In genomic region chr7:87058739-87059524, GRCh38 we compare ENCODE assay signal across 8 cellular contexts. TPM values are rescaled to one million over a fixed set of nuclear protein-coding genes. Genes with fewer than 3 reads are reported as not detected.
DNase-seq lines count a peak whose midpoint lies in the region; ATAC-seq and TF ChIP-seq lines count a peak whose summit lies in the region.

No MANE protein-coding gene starts in this region.

- peak; percentile 63 for ATAC-seq in HCT116
- peak; percentile 59 for ATAC-seq in activated CD8-positive, alpha-beta T cell treated with anti-CD3 and anti-CD28 coated beads, Interleukin-2, amount 10 ng/mL, durations not matched to agents 7 days and 5 days

- no peaks in the 10 kb centered on the region for H3K36me3 Mint-ChIP-seq in activated CD8-positive, alpha-beta T cell treated with anti-CD3 and anti-CD28 coated beads, Interleukin-2, amount 10 ng/mL, durations not matched to agents 7 days and 5 days (ENCODE audit: low read depth)

- H3K4me3 ChIP-seq in HCT116 (replicated peaks in 1 of 2; ENCODE audit: low read depth in 1 of 2, low read length in 2 of 2): peak overlapping the region; percentile 60 to 72
- H3K4me3 ChIP-seq in foreskin fibroblast (ENCODE audit: low read depth in 1 of 2, low read length in 2 of 2): peak overlapping the region; percentile 40 to 58
- H3K4me3 ChIP-seq in neuron (ENCODE audit: low read length): peak overlapping the region; percentile 90

- POLR2A ChIA-PET in HCT116 (lab: Charles Lee): interaction anchor here (1.0 kb wide), 1 partner anchor 89 kb away, joined by 3 read pairs; no protein-coding TSS in a partner anchor
- POLR2A ChIA-PET in activated CD8-positive, alpha-beta T cell treated with anti-CD3 and anti-CD28 coated beads, Interleukin-2, amount 10 ng/mL, durations not matched to agents 7 days and 5 days (lab: Charles Lee): interaction anchor here (0.6 kb wide), 1 partner anchor 70 kb away, joined by 3 read pairs; no protein-coding TSS in a partner anchor

- intact Hi-C loops in HCT116 (cut with micrococcal nuclease): no loop called here

- BruUV-seq in HCT116 (replicated peaks; lab: Mats Ljungman, UMichigan): no TSS peak

- H3K27ac Mint-ChIP-seq in activated CD8-positive, alpha-beta T cell treated with anti-CD3 and anti-CD28 coated beads, Interleukin-2, amount 10 ng/mL, durations not matched to agents 7 days and 5 days: no peak overlapping the region

- H3K4me1 Mint-ChIP-seq in activated CD8-positive, alpha-beta T cell treated with anti-CD3 and anti-CD28 coated beads, Interleukin-2, amount 10 ng/mL, durations not matched to agents 7 days and 5 days (ENCODE audit: low read depth): peaks cover 14% of the 10 kb centered on the region

- no peaks in the 10 kb centered on the region for H4K20me1 ChIP-seq in HCT116 (ENCODE audit: insufficient read depth)

- H3K27me3 ChIP-seq in HCT116 (ENCODE audit: insufficient read depth, low read length) (no peaks in the 10 kb centered on the region), neuron (ENCODE audit: insufficient read depth, low read length) (no peaks in the 10 kb centered on the region)

- H3K4me2 ChIP-seq in HCT116 (ENCODE audit: low read length): peak overlapping the region; percentile 99

- CTCF ChIA-PET in HCT116 (lab: Charles Lee): interaction anchor here (1.1 to 1.2 kb wide), 2 partner anchors 90 to 93 kb away, joined by 3 read pairs; partner anchors contain the start of gene DMTF1
- CTCF ChIA-PET in activated CD8-positive, alpha-beta T cell treated with anti-CD3 and anti-CD28 coated beads, Interleukin-2, amount 10 ng/mL, durations not matched to agents 7 days and 5 days (lab: Charles Lee): interaction anchor here (0.7 to 1.5 kb wide), 4 partner anchors 12 to 109 kb away, joined by 3 to 8 read pairs (median 4); partner anchors contain the start of gene DMTF1

- H3K9me3 ChIP-seq in HCT116 (ENCODE audit: control insufficient read depth in 1 of 2, insufficient read depth in 1 of 2, low read depth in 1 of 2, low read length in 2 of 2) (no peaks in the 10 kb centered on the region), neuron (ENCODE audit: low read length) (no peaks in the 10 kb centered on the region)

- H3K4me1 ChIP-seq in HCT116 (ENCODE audit: control insufficient read depth in 1 of 2, insufficient read depth in 2 of 2, low read length in 2 of 2) (peaks cover 6 to 15% of the 10 kb centered on the region in 2 experiments; a peak in 3 of 4 replicates), neuron (ENCODE audit: insufficient read depth, low read length) (peaks cover 15% of the 10 kb centered on the region)

- no peak for TF ChIP-seq POLR2A in HCT116 (IDR thresholded peaks at IDR 0.05; ENCODE audit: borderline replicate concordance, extremely low read depth, insufficient read depth, insufficient read length)

- peak overlapping the region; percentile 64 for H3K4me3 Mint-ChIP-seq in activated CD8-positive, alpha-beta T cell treated with anti-CD3 and anti-CD28 coated beads, Interleukin-2, amount 10 ng/mL, durations not matched to agents 7 days and 5 days

- peak overlapping the region; percentile 38 for H2AFZ ChIP-seq in HCT116 (ENCODE audit: low read depth, low read length, poor library complexity, severe bottlenecking)
- peak overlapping the region; percentile 96 for H2AFZ ChIP-seq in neuron (ENCODE audit: low read depth, low read length)

- peak; percentile 15 to 60 for DNase-seq in NCI-H524 (lab: John Stamatoyannopoulos, UW)
- DNase-seq in NCI-H524 treated with DMSO at 0.1 percent for 48 hours (lab: John Stamatoyannopoulos, UW): no peak
- no peak for DNase-seq in HCT116 (ENCODE audit: low read depth, low spot score)
- DNase-seq in NCI-H1092 (lab: John Stamatoyannopoulos, UW): peak; percentile 46
- DNase-seq in activated CD8-positive, alpha-beta T cell treated with anti-CD3 and anti-CD28 coated beads, Interleukin-2, amount 10 ng/mL, durations not matched to agents 7 days and 5 days: peak; percentile 22
- DNase-seq in foreskin fibroblast: peak in 1 of 2 donors; percentile 11
- no peak for DNase-seq in NCI-H1930 (lab: John Stamatoyannopoulos, UW)

- H3K27ac ChIP-seq in HCT116 (ENCODE audit: low read depth, low read length): peak overlapping the region; percentile 32; the same call in 1 of the 2 replicates

- no peaks in the 10 kb centered on the region for H3K9me2 ChIP-seq in HCT116 (ENCODE audit: insufficient read depth)

- peaks cover 14% of the 10 kb centered on the region for H3K27me3 Mint-ChIP-seq in activated CD8-positive, alpha-beta T cell treated with anti-CD3 and anti-CD28 coated beads, Interleukin-2, amount 10 ng/mL, durations not matched to agents 7 days and 5 days (ENCODE audit: low read depth)

- H3K79me2 ChIP-seq in HCT116 (ENCODE audit: insufficient read depth, low read length): no peaks in the 10 kb centered on the region

- no peaks in the 10 kb centered on the region for H3K36me3 ChIP-seq in HCT116 (ENCODE audit: control insufficient read depth in 1 of 2, insufficient read depth in 2 of 2, low read length in 2 of 2)
- H3K36me3 ChIP-seq in neuron (ENCODE audit: insufficient read depth, low read length): no peaks in the 10 kb centered on the region

- H3K9ac ChIP-seq in HCT116 (ENCODE audit: low read length): peak overlapping the region; percentile 50; the same call in 1 of the 2 replicates

- no peak for TF ChIP-seq CTCF in HCT116 (IDR thresholded peaks at IDR 0.05 in 2 of 3, conservative IDR thresholded peaks at IDR 0.05 in 1 of 3; ENCODE audit: borderline replicate concordance in 1 of 3, insufficient read depth in 1 of 3, low read depth in 2 of 3, low read length in 2 of 3)
- TF ChIP-seq CTCF in foreskin fibroblast (IDR thresholded peaks at IDR 0.05; ENCODE audit: low read depth, low read length): no peak

- RAD21 ChIA-PET in HCT116 (lab: Charles Lee; ENCODE audit: low non-redundant PET in 1 of 2, low total read pairs in 2 of 2, uncharacterized antibody in 2 of 2, unreplicated experiment in 2 of 2): no interaction called here

- TF ChIP-seq RAD21 in HCT116 (IDR thresholded peaks at IDR 0.05; ENCODE audit: low read depth): no peak

- H3K9me3 Mint-ChIP-seq in activated CD8-positive, alpha-beta T cell treated with anti-CD3 and anti-CD28 coated beads, Interleukin-2, amount 10 ng/mL, durations not matched to agents 7 days and 5 days (ENCODE audit: insufficient read depth): no peaks in the 10 kb centered on the region

TF ChIP-seq in HCT116, 20 proteins besides CTCF, POLR2A, EP300 and RAD21:
- TF ChIP-seq, protein P1, sequence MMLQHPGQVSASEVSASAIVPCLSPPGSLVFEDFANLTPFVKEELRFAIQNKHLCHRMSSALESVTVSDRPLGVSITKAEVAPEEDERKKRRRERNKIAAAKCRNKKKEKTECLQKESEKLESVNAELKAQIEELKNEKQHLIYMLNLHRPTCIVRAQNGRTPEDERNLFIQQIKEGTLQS (IDR thresholded peaks at IDR 0.05): no peak

RNA-seq across cellular contexts. Expression of gene ELAPOR2, which starts 0.5 kb away (rescaled TPM):
- total RNA-seq in HCT116 (2021; ENCODE audit: unreplicated experiment): 26.0 TPM
- 22.5 and 23.1 TPM in 2 replicates for polyA plus RNA-seq in HCT116 (2012)
- total RNA-seq in activated CD8-positive, alpha-beta T cell treated with anti-CD3 and anti-CD28 coated beads, Interleukin-2, amount 10 ng/mL, durations not matched to agents 7 days and 5 days: 1 to 10 TPM; 2.3 TPM

Comparison
In these comparisons a context has a peak if more than half of its experiments do, and no peak if none do; other contexts are left out.
1. DNase-seq: peak in NCI-H524 (2 of 2), NCI-H1092 (single experiment) and activated CD8-positive, alpha-beta T cell treated with anti-CD3 and anti-CD28 coated beads, Interleukin-2, amount 10 ng/mL, durations not matched to agents 7 days and 5 days (single experiment); none in NCI-H524 treated with DMSO at 0.1 percent for 48 hours (single experiment), HCT116 (single experiment) and NCI-H1930 (0 of 2).
2. Peak in every context shown above with its lines, with median percentiles within 50 percentile points of each other: H3K4me3 ChIP-seq.